In genomic region chr7:108358553-108358952, GRCh38 we compare ENCODE assay signal across 9 cellular contexts.
DNase-seq lines count a peak whose midpoint lies in the region; ATAC-seq and TF ChIP-seq lines count a peak whose summit lies in the region.
"Had no signal": no experiment of that assay in that cellular context is flagged by ENCODE, and none has a peak within 500 bp of the region (broad histone marks: within the 10 kb centered on the region; RNA-seq: fewer than 3 reads in every experiment).

No MANE protein-coding gene starts in this region.

- no peak overlapping the region for H3K27ac Mint-ChIP-seq in HFFc6

- ATAC-seq in GM21737 (IDR thresholded peaks at IDR 0.05; ENCODE audit: unreplicated experiment): no peak
- no peak for ATAC-seq in GM21360 (IDR thresholded peaks at IDR 0.05; ENCODE audit: unreplicated experiment)
- no peak for ATAC-seq in HG03378 (IDR thresholded peaks at IDR 0.05; ENCODE audit: unreplicated experiment)

- H3K4me1 Mint-ChIP-seq in HFFc6 (ENCODE audit: low read depth): peaks cover 11% of the 10 kb centered on the region

- H3K4me3 Mint-ChIP-seq in HFFc6: no peak overlapping the region

- DNase-seq in HFFc6 (peak; percentile 93), NCI-H510A (lab: John Stamatoyannopoulos, UW) (peak; percentile 52), epidermal melanocyte (ENCODE audit: insufficient read length, low spot score) (peak; percentile 59), skeletal muscle cell (ENCODE audit: low read depth) (peak; percentile 84)
- DNase-seq in activated effector memory CD4-positive, alpha-beta T cell treated with Interleukin-2 at 50 U/mL for 16 hours: no peak

- H3K9me3 Mint-ChIP-seq in HFFc6: no peaks in the 10 kb centered on the region

- no peak overlapping the region for H3K4me3 ChIP-seq in skeletal muscle cell (ENCODE audit: low read depth, low read length)
- H3K4me3 ChIP-seq: coronary artery had no signal

- no peak for TF ChIP-seq CTCF in HFFc6 (IDR thresholded peaks at IDR 0.05)

- H3K27me3 Mint-ChIP-seq in HFFc6 (ENCODE audit: insufficient read depth): no peaks in the 10 kb centered on the region

- no peaks in the 10 kb centered on the region for H3K36me3 Mint-ChIP-seq in HFFc6 (ENCODE audit: low read depth)
